ENCODE assay signal across 24 cellular contexts in genomic region chr10:64076322-64076940, GRCh38.
DNase-seq lines count a peak whose midpoint lies in the region; ATAC-seq and TF ChIP-seq lines count a peak whose summit lies in the region.
"Had no signal": no experiment of that assay in that cellular context is flagged by ENCODE, and none has a peak within 500 bp of the region (broad histone marks: within the 10 kb centered on the region; RNA-seq: fewer than 3 reads in every experiment).

No MANE protein-coding gene starts in this region.

- H3K27ac ChIP-seq in GM23338 (ENCODE audit: low read depth) (no peak overlapping the region), H9 (ENCODE audit: insufficient read length, low read depth, low read length) (no peak overlapping the region), endodermal cell (ENCODE audit: low read depth, low read length) (no peak overlapping the region), mesodermal cell (ENCODE audit: low read depth, low read length, severe bottlenecking) (peak overlapping the region; percentile 41)
- H3K27ac ChIP-seq: A549; BLaER1 treated with 17β-estradiol and CSF1 and Interleukin-3, amounts not matched to agents 10 nM and 100 nM; GM23248 had no signal

- H4K20me1 ChIP-seq in GM23338 (replicated peaks; ENCODE audit: insufficient read depth), result no peaks in the 10 kb centered on the region
- H4K20me1 ChIP-seq in H9 (ENCODE audit: control insufficient read depth, insufficient read depth, insufficient read length), result no peaks in the 10 kb centered on the region
- H4K20me1 ChIP-seq: BLaER1 treated with 17β-estradiol and CSF1 and Interleukin-3, amounts not matched to agents 10 nM and 100 nM had no signal

- H3K27me3 ChIP-seq in GM23338 (ENCODE audit: insufficient read depth) (no peaks in the 10 kb centered on the region), H9 (ENCODE audit: insufficient read depth, low read length) (no peaks in the 10 kb centered on the region), endodermal cell (ENCODE audit: control insufficient read depth, insufficient read depth, low read length, poor library complexity, severe bottlenecking) (no peaks in the 10 kb centered on the region)
- H3K27me3 ChIP-seq: BE2C; BLaER1 treated with 17β-estradiol and CSF1 and Interleukin-3, amounts not matched to agents 10 nM and 100 nM had no signal

- no peak overlapping the region for H2AFZ ChIP-seq in GM23338
- no peak overlapping the region for H2AFZ ChIP-seq in H9 (ENCODE audit: low read length)
- H2AFZ ChIP-seq: GM23248 had no signal

- no peak; a peak in 1 of 4 replicates for TF ChIP-seq CTCF in GM23338 (conservative IDR thresholded peaks at IDR 0.05; ENCODE audit: low read depth in 2 of 2)
- peak; percentile 7; the same call in 2 of the 3 replicates for TF ChIP-seq CTCF in H9 (conservative IDR thresholded peaks at IDR 0.05)
- TF ChIP-seq CTCF in endodermal cell (conservative IDR thresholded peaks at IDR 0.05), result peak; percentile 53

- H3K9me3 Mint-ChIP-seq in GM23338, result no peaks in the 10 kb centered on the region
- H3K9me3 Mint-ChIP-seq in H9, result no peaks in the 10 kb centered on the region
- no peaks in the 10 kb centered on the region for H3K9me3 Mint-ChIP-seq in endodermal cell
- H3K9me3 Mint-ChIP-seq: CD4-positive, alpha-beta T cell; CD8-positive, alpha-beta memory T cell had no signal

- H4K5ac ChIP-seq in H9 (ENCODE audit: insufficient read length, low read depth, low read length), result no peak overlapping the region

- H2BK5ac ChIP-seq in H9 (ENCODE audit: insufficient read length, low read length), result no peak overlapping the region

- no peak overlapping the region for H2BK20ac ChIP-seq in H9 (ENCODE audit: low read depth, low read length, poor library complexity, severe bottlenecking)

- H3K4me2 ChIP-seq in GM23338 (no peak overlapping the region), H9 (ENCODE audit: insufficient read depth, insufficient read length, low read length) (no peak overlapping the region)
- H3K4me2 ChIP-seq: A549; BLaER1 treated with 17β-estradiol and CSF1 and Interleukin-3, amounts not matched to agents 10 nM and 100 nM had no signal

- H3K9ac ChIP-seq in H9 (ENCODE audit: extremely low read depth, insufficient read length, low read length) (no peak overlapping the region), endodermal cell (ENCODE audit: extremely low read depth, low read length, poor library complexity, severe bottlenecking) (no peak overlapping the region)
- H3K9ac ChIP-seq: BLaER1 treated with 17β-estradiol and CSF1 and Interleukin-3, amounts not matched to agents 10 nM and 100 nM; GM23248 had no signal

- WGBS in H9 (ENCODE audit: extremely low coverage, insufficient read length, low lambda C conversion rate), result no CpG with 5 or more reads among the region's 7 CpGs
- WGBS in endodermal cell (ENCODE audit: insufficient coverage in 1 of 2, insufficient read length in 1 of 2), 2 experiments, result 73 to 80% methylated on average over 6 to 7 of the region's 7 CpGs
- WGBS in mesodermal cell (ENCODE audit: insufficient coverage in 2 of 2), 2 experiments, result 77 to 78% methylated on average over 4 to 5 of the region's 7 CpGs

- H3K4me3 ChIP-seq in GM23338 (no peak overlapping the region), endodermal cell (ENCODE audit: low read length) (no peak overlapping the region), mesodermal cell (ENCODE audit: extremely low read depth, insufficient read depth, low read length, poor library complexity, severe bottlenecking) (no peak overlapping the region)
- H3K4me3 ChIP-seq: A549; BLaER1 treated with 17β-estradiol and CSF1 and Interleukin-3, amounts not matched to agents 10 nM and 100 nM; GM12878; GM23248 had no signal

- no peak overlapping the region for H4K91ac ChIP-seq in H9 (ENCODE audit: insufficient read length, low read depth, low read length)

- no peak overlapping the region for H3K4me3 Mint-ChIP-seq in GM23338
- H3K4me3 Mint-ChIP-seq in H9, result no peak overlapping the region
- H3K4me3 Mint-ChIP-seq in endodermal cell, result no peak overlapping the region
- H3K4me3 Mint-ChIP-seq in T-helper 17 cell, result no peak overlapping the region
- H3K4me3 Mint-ChIP-seq: CD14-positive monocyte; CD4-positive, alpha-beta T cell; CD8-positive, alpha-beta memory T cell had no signal

- H3K9me3 ChIP-seq in H9 (ENCODE audit: control insufficient read depth, low read depth, low read length) (no peaks in the 10 kb centered on the region), endodermal cell (ENCODE audit: control insufficient read depth, low read length) (no peaks in the 10 kb centered on the region), mesodermal cell (ENCODE audit: control insufficient read depth, low read length) (no peaks in the 10 kb centered on the region), T-helper 17 cell (ENCODE audit: control insufficient read depth, low read length, poor library complexity, severe bottlenecking) (no peaks in the 10 kb centered on the region)
- H3K9me3 ChIP-seq: A549; BE2C; BLaER1 treated with 17β-estradiol and CSF1 and Interleukin-3, amounts not matched to agents 10 nM and 100 nM had no signal

- no peak overlapping the region for H3K14ac ChIP-seq in H9 (ENCODE audit: insufficient read depth, low read length)

- H3K27ac Mint-ChIP-seq in GM23338 (no peak overlapping the region), H9 (no peak overlapping the region), endodermal cell (no peak overlapping the region), T-helper 17 cell (no peak overlapping the region)
- H3K27ac Mint-ChIP-seq: CD14-positive monocyte; CD4-positive, alpha-beta T cell; CD8-positive, alpha-beta memory T cell had no signal

- H3K36me3 ChIP-seq in GM23338 (ENCODE audit: insufficient read depth) (no peaks in the 10 kb centered on the region), endodermal cell (ENCODE audit: control insufficient read depth, insufficient read depth, low read length) (no peaks in the 10 kb centered on the region), mesodermal cell (ENCODE audit: control insufficient read depth, insufficient read depth, low read length) (no peaks in the 10 kb centered on the region)
- H3K36me3 ChIP-seq: BE2C; BLaER1 treated with 17β-estradiol and CSF1 and Interleukin-3, amounts not matched to agents 10 nM and 100 nM had no signal

- no peak overlapping the region for H3K4ac ChIP-seq in H9 (ENCODE audit: low read depth, low read length)

- DNase-seq in GM23338 (ENCODE audit: low spot score) (peak; percentile 33), H9 (no peak), endodermal cell (no peak), activated gamma-delta T cell (lab: John Stamatoyannopoulos, UW) (no peak), NCI-H446 treated with DMSO at 0.1 percent for 48 hours (lab: John Stamatoyannopoulos, UW) (no peak), T-helper 17 cell (no peak)
- DNase-seq: 8988T; ACHN; AML-193; BE2C; CD4-positive, alpha-beta T cell; CD8-positive, alpha-beta memory T cell; DMS 273 treated with DMSO at 0.1 percent for 48 hours; DMS79; EL; GDM1; GM23248 had no signal

- H3T11ph ChIP-seq in H9 (ENCODE audit: low read length), result no peak overlapping the region

- H2BK120ac ChIP-seq in H9 (ENCODE audit: low read depth, low read length, poor library complexity, severe bottlenecking), result no peak overlapping the region

- H3K23me2 ChIP-seq in H9 (ENCODE audit: insufficient read length, low read depth, low read length, poor library complexity, severe bottlenecking), result no peaks in the 10 kb centered on the region

- H3K79me1 ChIP-seq in H9 (ENCODE audit: insufficient read depth, low read depth, low read length, poor library complexity, severe bottlenecking), result no peaks in the 10 kb centered on the region

- H3F3A ChIP-seq in GM23338 (replicated peaks; ENCODE audit: low read depth), result no peaks in the 10 kb centered on the region

- no peaks in the 10 kb centered on the region for H3K36me3 Mint-ChIP-seq in GM23338 (ENCODE audit: low read depth)
- H3K36me3 Mint-ChIP-seq in H9 (ENCODE audit: insufficient read depth in 1 of 3, low read depth in 3 of 3), result no peaks in the 10 kb centered on the region; a peak in 1 of 7 replicates
- no peaks in the 10 kb centered on the region for H3K36me3 Mint-ChIP-seq in endodermal cell (ENCODE audit: low read depth)
- H3K36me3 Mint-ChIP-seq in T-helper 17 cell (ENCODE audit: low read depth), result no peaks in the 10 kb centered on the region
- H3K36me3 Mint-ChIP-seq: CD14-positive monocyte; CD8-positive, alpha-beta memory T cell had no signal

- no peak overlapping the region for H3K18ac ChIP-seq in H9 (ENCODE audit: insufficient read length, low read depth, low read length)

- 0 out of 2 replicates have a peak, but pooled peaks cover 2% of the 10 kb centered on the region for H3K9me2 ChIP-seq in GM23338 (ENCODE audit: insufficient read depth)

- no peak overlapping the region for H3K23ac ChIP-seq in H9 (ENCODE audit: insufficient read length, low read depth, low read length)

- no peaks in the 10 kb centered on the region for H3K79me2 ChIP-seq in GM23338 (replicated peaks; ENCODE audit: insufficient read depth)
- no peaks in the 10 kb centered on the region for H3K79me2 ChIP-seq in H9 (ENCODE audit: insufficient read depth, low read length)

- no peak overlapping the region for H4K8ac ChIP-seq in H9 (replicated peaks; ENCODE audit: insufficient read length, low read depth, low read length)

- no peaks in the 10 kb centered on the region for H3K4me1 ChIP-seq in GM23338 (ENCODE audit: insufficient read depth)
- no peaks in the 10 kb centered on the region for H3K4me1 ChIP-seq in H9 (ENCODE audit: insufficient read depth, low read length)
- H3K4me1 ChIP-seq in endodermal cell (ENCODE audit: control insufficient read depth, insufficient read depth, low read length), result no peaks in the 10 kb centered on the region
- peaks cover 13% of the 10 kb centered on the region for H3K4me1 ChIP-seq in mesodermal cell (ENCODE audit: control insufficient read depth, insufficient read depth, low read length, poor library complexity, severe bottlenecking)
- H3K4me1 ChIP-seq: A549; BE2C; BLaER1 treated with 17β-estradiol and CSF1 and Interleukin-3, amounts not matched to agents 10 nM and 100 nM had no signal

- H2BK12ac ChIP-seq in H9 (ENCODE audit: insufficient read length, low read depth, low read length), result no peak overlapping the region

- ATAC-seq in GM23338 (peak; percentile 31; the same call in 1 of the 3 replicates), HG02763 (IDR thresholded peaks at IDR 0.05; ENCODE audit: unreplicated experiment) (no peak), T-helper 17 cell (no peak)
- ATAC-seq: A549, GM12878, HCT116 had no signal

- no peak overlapping the region for H2AK5ac ChIP-seq in H9 (ENCODE audit: insufficient read length, low read length)

- no peak overlapping the region for H2BK15ac ChIP-seq in H9 (ENCODE audit: low read depth, low read length)

- H3K4me1 Mint-ChIP-seq in GM23338 (no peaks in the 10 kb centered on the region), H9 (no peaks in the 10 kb centered on the region), endodermal cell (no peaks in the 10 kb centered on the region), T-helper 17 cell (no peaks in the 10 kb centered on the region)
- H3K4me1 Mint-ChIP-seq: CD14-positive monocyte; CD8-positive, alpha-beta memory T cell had no signal

- no peak overlapping the region for H3K56ac ChIP-seq in H9 (ENCODE audit: insufficient read length, low read depth, low read length)

- H3K27me3 Mint-ChIP-seq in GM23338 (ENCODE audit: insufficient read depth, low read depth, poor library complexity) (no peaks in the 10 kb centered on the region), H9 (ENCODE audit: low read depth) (no peaks in the 10 kb centered on the region), endodermal cell (ENCODE audit: insufficient read depth) (peaks cover 24% of the 10 kb centered on the region), T-helper 17 cell (peaks cover 60% of the 10 kb centered on the region)

Comparison
In these comparisons a context has a peak if more than half of its experiments do, and no peak if none do; other contexts are left out.
1. CTCF ChIP-seq: peak in H9 (single experiment) and endodermal cell (single experiment); none in GM23338 (0 of 2).